19 cellular contexts compared by ENCODE assay signal in the genomic region with DNA sequence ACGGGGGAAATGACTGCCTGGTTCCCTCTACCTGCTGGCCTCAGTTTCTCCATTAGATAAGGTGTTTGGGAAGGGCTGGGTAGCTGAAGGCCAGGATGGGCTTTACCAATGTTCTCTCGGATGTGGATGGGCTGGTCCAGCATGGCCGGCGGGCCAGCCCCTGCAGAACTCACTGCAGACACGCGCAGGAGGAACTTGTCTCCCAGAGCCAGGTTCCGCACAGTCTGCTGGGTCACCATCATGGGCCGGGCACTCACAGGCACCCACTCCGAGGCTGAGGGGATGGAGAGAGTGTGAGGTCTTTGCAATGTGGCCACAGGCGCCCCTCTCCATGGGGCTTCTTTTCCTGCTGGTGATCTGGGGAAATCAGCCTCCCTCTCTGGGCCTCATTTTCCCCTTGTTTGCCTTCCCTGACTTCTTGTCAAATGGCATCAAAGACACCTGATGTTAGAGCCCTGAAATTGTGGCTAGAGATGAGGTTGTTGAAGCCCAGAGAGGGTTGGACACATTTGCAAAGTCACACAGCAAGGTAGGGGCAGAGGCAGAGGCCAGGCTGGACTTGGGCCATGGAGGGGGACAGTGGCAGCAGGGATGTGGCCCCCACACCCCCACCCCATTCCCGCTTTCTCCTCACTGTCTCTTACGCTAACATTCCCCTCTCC. TPM values are rescaled to one million over a fixed set of nuclear protein-coding genes. Genes with fewer than 3 reads are reported as not detected.
"Had no signal": no experiment of that assay in that cellular context is flagged by ENCODE, and none has a peak within 500 bp of the region (broad histone marks: within the 10 kb centered on the region; RNA-seq: fewer than 3 reads in every experiment).

No MANE protein-coding gene starts in this region.

- H3K9me3 ChIP-seq: ascending aorta, neutrophil, right atrium auricular region had no signal

- H3K36me3 ChIP-seq: ascending aorta, right atrium auricular region had no signal

- H3K27me3 Mint-ChIP-seq: activated CD4-positive, alpha-beta T cell treated with anti-CD3 and anti-CD28 coated beads, Interleukin-2, amount 10 ng/mL, durations not matched to agents 24 days and 14 days; stimulated activated naive CD8-positive, alpha-beta T cell treated with anti-CD3 and anti-CD28 coated beads, Interleukin-15, amount 100 ng/mL, for 72 hours had no signal

- ATAC-seq: activated naive CD8-positive, alpha-beta T cell treated with anti-CD3 and anti-CD28 coated beads, Interleukin-2, amount 50 U/mL, for 24 hours; effector memory CD8-positive, alpha-beta T cell; stimulated activated naive CD8-positive, alpha-beta T cell treated with anti-CD3 and anti-CD28 coated beads, Interleukin-15, amount 100 ng/mL, for 72 hours had no signal

- H3K27ac Mint-ChIP-seq: activated B cell treated with CpG ODN at 0.5 μM for 24 hours; activated CD4-positive, alpha-beta T cell treated with anti-CD3 and anti-CD28 coated beads, Interleukin-2, amount 10 ng/mL, durations not matched to agents 24 days and 14 days; activated naive CD8-positive, alpha-beta T cell treated with anti-CD3 and anti-CD28 coated beads, Interleukin-2, amount 50 U/mL, for 24 hours; dendritic cell treated with granulocyte-macrophage colony-stimulating factor and Interleukin-4, amounts not matched to agents 40 ng/mL and 50 ng/mL, for 4 days; stimulated activated naive CD8-positive, alpha-beta T cell treated with anti-CD3 and anti-CD28 coated beads, Interleukin-15, amount 100 ng/mL, for 72 hours; type B pancreatic cell had no signal

- H3K4me3 ChIP-seq: ascending aorta, right atrium auricular region had no signal

- H3K4me1 ChIP-seq: ascending aorta had no signal

- H3K36me3 Mint-ChIP-seq: type B pancreatic cell had no signal

- H3K4me1 Mint-ChIP-seq: activated CD4-positive, alpha-beta T cell treated with anti-CD3 and anti-CD28 coated beads, Interleukin-2, amount 10 ng/mL, durations not matched to agents 24 days and 14 days; activated naive CD8-positive, alpha-beta T cell treated with anti-CD3 and anti-CD28 coated beads, Interleukin-2, amount 50 U/mL, for 24 hours; stimulated activated naive CD8-positive, alpha-beta T cell treated with anti-CD3 and anti-CD28 coated beads, Interleukin-15, amount 100 ng/mL, for 72 hours had no signal

- DNase-seq: activated B cell treated with CpG ODN at 0.5 μM for 24 hours; activated CD4-positive, alpha-beta T cell treated with anti-CD3 and anti-CD28 coated beads, Interleukin-2, amount 10 ng/mL, durations not matched to agents 24 days and 14 days; activated CD8-positive, alpha-beta memory T cell treated with anti-CD3 and anti-CD28 coated beads for 24 hours; activated naive CD4-positive, alpha-beta T cell; activated naive CD8-positive, alpha-beta T cell treated with anti-CD3 and anti-CD28 coated beads, Interleukin-2, amount 50 U/mL, for 24 hours; effector memory CD8-positive, alpha-beta T cell; foreskin melanocyte; stimulated activated naive CD8-positive, alpha-beta T cell treated with anti-CD3 and anti-CD28 coated beads, Interleukin-15, amount 100 ng/mL, for 72 hours; T-helper 2 cell had no signal

- H3K27me3 ChIP-seq: ascending aorta, neutrophil, right atrium auricular region had no signal

- H3K27ac ChIP-seq: ascending aorta, neutrophil, right atrium auricular region had no signal

- H3K9me3 Mint-ChIP-seq: activated B cell treated with CpG ODN at 0.5 μM for 24 hours; activated CD4-positive, alpha-beta T cell treated with anti-CD3 and anti-CD28 coated beads, Interleukin-2, amount 10 ng/mL, durations not matched to agents 24 days and 14 days; activated naive CD8-positive, alpha-beta T cell treated with anti-CD3 and anti-CD28 coated beads, Interleukin-2, amount 50 U/mL, for 24 hours; dendritic cell treated with granulocyte-macrophage colony-stimulating factor and Interleukin-4, amounts not matched to agents 40 ng/mL and 50 ng/mL, for 4 days; effector memory CD8-positive, alpha-beta T cell; stimulated activated naive CD8-positive, alpha-beta T cell treated with anti-CD3 and anti-CD28 coated beads, Interleukin-15, amount 100 ng/mL, for 72 hours; type B pancreatic cell had no signal

- H3K4me3 Mint-ChIP-seq: activated B cell treated with CpG ODN at 0.5 μM for 24 hours; activated CD4-positive, alpha-beta T cell treated with anti-CD3 and anti-CD28 coated beads, Interleukin-2, amount 10 ng/mL, durations not matched to agents 24 days and 14 days; activated naive CD8-positive, alpha-beta T cell treated with anti-CD3 and anti-CD28 coated beads, Interleukin-2, amount 50 U/mL, for 24 hours; dendritic cell treated with granulocyte-macrophage colony-stimulating factor and Interleukin-4, amounts not matched to agents 40 ng/mL and 50 ng/mL, for 4 days; effector memory CD8-positive, alpha-beta T cell; stimulated activated naive CD8-positive, alpha-beta T cell treated with anti-CD3 and anti-CD28 coated beads, Interleukin-15, amount 100 ng/mL, for 72 hours; type B pancreatic cell had no signal

RNA-seq across cellular contexts. Expression of gene MYBPH, which starts 1.2 kb away (rescaled TPM):
- total RNA-seq: activated B cell treated with CpG ODN at 0.5 μM for 24 hours; activated CD4-positive, alpha-beta T cell treated with anti-CD3 and anti-CD28 coated beads, Interleukin-2, amount 10 ng/mL, durations not matched to agents 24 days and 14 days; ascending aorta; bronchial epithelial cell; cerebellum; lower leg skin; right atrium auricular region; temporal lobe had no signal

RNA-seq across cellular contexts. Expression of gene CHI3L1, which starts 12.0 kb away (rescaled TPM):
- total RNA-seq: activated CD4-positive, alpha-beta T cell treated with anti-CD3 and anti-CD28 coated beads, Interleukin-2, amount 10 ng/mL, durations not matched to agents 24 days and 14 days had no signal

RNA-seq across cellular contexts. Expression of gene ADORA1, which starts 46.9 kb away (rescaled TPM):
- total RNA-seq: activated B cell treated with CpG ODN at 0.5 μM for 24 hours; activated CD4-positive, alpha-beta T cell treated with anti-CD3 and anti-CD28 coated beads, Interleukin-2, amount 10 ng/mL, durations not matched to agents 24 days and 14 days had no signal

RNA-seq across cellular contexts. Expression of gene CHIT1, which starts 55.0 kb away (rescaled TPM):
- total RNA-seq: ascending aorta, fibroblast of lung, right atrium auricular region had no signal
- polyA plus RNA-seq: fibroblast of lung had no signal
